10 cellular contexts compared by ENCODE assay signal in genomic region chr4:40046311-40046980, GRCh38. TPM values are rescaled to one million over a fixed set of nuclear protein-coding genes. Genes with fewer than 3 reads are reported as not detected.
DNase-seq lines count a peak whose midpoint lies in the region; ATAC-seq and TF ChIP-seq lines count a peak whose summit lies in the region.
"Had no signal": no experiment of that assay in that cellular context is flagged by ENCODE, and none has a peak within 500 bp of the region (broad histone marks: within the 10 kb centered on the region; RNA-seq: fewer than 3 reads in every experiment).

No MANE protein-coding gene starts in this region.

- DNase-seq in NCI-H1105 treated with DMSO at 0.1 percent for 48 hours (lab: John Stamatoyannopoulos, UW) (peak; percentile 19), NCI-H1105 (lab: John Stamatoyannopoulos, UW) (no peak), foreskin keratinocyte (no peak), GM19240 (ENCODE audit: insufficient read length, low spot score) (no peak), occipital lobe (lab: John Stamatoyannopoulos, UW) (no peak)
- peak; percentile 14 to 61 for DNase-seq in stimulated activated CD4-positive, alpha-beta T cell treated with anti-CD3 and anti-CD28 coated beads, Interleukin-4, amount 100 ng/mL, for 4 hours
- DNase-seq: immature natural killer cell, T-helper 9 cell had no signal

- H3K27me3 ChIP-seq in foreskin keratinocyte = no peaks in the 10 kb centered on the region

- ATAC-seq in foreskin keratinocyte (no peak), HG02798 (IDR thresholded peaks at IDR 0.05; ENCODE audit: poor library complexity, unreplicated experiment) (no peak)

- H3K27ac ChIP-seq in VCaP (peak overlapping the region; percentile 57), foreskin keratinocyte (no peak overlapping the region)

- H3K4me1 ChIP-seq in foreskin keratinocyte = no peaks in the 10 kb centered on the region

- no peak for TF ChIP-seq CTCF in VCaP (conservative IDR thresholded peaks at IDR 0.05)
- TF ChIP-seq CTCF in foreskin keratinocyte (conservative IDR thresholded peaks at IDR 0.05) = peak; percentile 7

RNA-seq across cellular contexts. Expression of gene N4BP2, which starts 10.2 kb away (rescaled TPM):
- total RNA-seq in foreskin keratinocyte (6.8 and 7.2 TPM in 2 replicates), occipital lobe (67.1 TPM)
- 0.62 and 0.64 TPM in 2 replicates for polyA plus RNA-seq in foreskin keratinocyte

Comparison
In these comparisons a context has a peak if more than half of its experiments do, and no peak if none do; other contexts are left out.
1. DNase-seq: peak in NCI-H1105 treated with DMSO at 0.1 percent for 48 hours (single experiment) and stimulated activated CD4-positive, alpha-beta T cell treated with anti-CD3 and anti-CD28 coated beads, Interleukin-4, amount 100 ng/mL, for 4 hours (2 of 2); none in NCI-H1105 (single experiment), foreskin keratinocyte (0 of 2), GM19240 (single experiment) and occipital lobe (single experiment).